28 cellular contexts compared by ENCODE assay signal in genomic region chr5:175784230-175784629, GRCh38.
"Had no signal": no experiment of that assay in that cellular context is flagged by ENCODE, and none has a peak within 500 bp of the region (broad histone marks: within the 10 kb centered on the region; RNA-seq: fewer than 3 reads in every experiment).

No MANE protein-coding gene starts in this region.

- DNase-seq: stimulated activated CD4-positive, alpha-beta T cell treated with anti-CD3 and anti-CD28 coated beads, Interleukin-2, amount 100 ng/mL, for 48 hours; stimulated activated CD4-positive, alpha-beta T cell treated with anti-CD3 and anti-CD28 coated beads, Interleukin-4, amount 100 ng/mL, for 1 hour; stimulated activated CD4-positive, alpha-beta T cell treated with anti-CD3 and anti-CD28 coated beads, Interleukin-4, amount 100 ng/mL, for 24 hours; stimulated activated CD4-positive, alpha-beta T cell treated with anti-CD3 and anti-CD28 coated beads, Interleukin-4, amount 100 ng/mL, for 4 hours; stimulated activated CD8-positive, alpha-beta memory T cell treated with anti-CD3 and anti-CD28 coated beads, Interleukin-4, amount 100 ng/mL, for 48 hours; stimulated activated naive B cell treated with anti-CD40 and anti-IgM and Interleukin-4, amounts not matched to agents 10 μg/mL and 1 μg/mL and 100 μg/mL, for 72 hours; stimulated activated naive CD4-positive, alpha-beta T cell; stimulated activated naive CD4-positive, alpha-beta T cell treated with Interleukin-2 at 50 U/mL for 16 hours; stimulated activated naive CD8-positive, alpha-beta T cell treated with anti-CD3 and anti-CD28 coated beads, Interleukin-15, amount 100 ng/mL, for 72 hours; stimulated activated naive CD8-positive, alpha-beta T cell treated with anti-CD3 and anti-CD28 coated beads, Interleukin-15, Interleukin-2, amounts not matched to agents 100 U/mL and 50 U/mL, for 24 hours; stomach; substantia nigra; testis; thyroid gland; tibial artery; transverse colon; trophoblast cell; upper lobe of left lung; upper lobe of right lung; uterus had no signal

- H3K9me3 Mint-ChIP-seq: stimulated activated naive CD8-positive, alpha-beta T cell treated with anti-CD3 and anti-CD28 coated beads, Interleukin-15, amount 100 ng/mL, for 72 hours; stimulated activated naive CD8-positive, alpha-beta T cell treated with anti-CD3 and anti-CD28 coated beads, Interleukin-15, Interleukin-2, amounts not matched to agents 100 ng/mL and 50 ng/mL, for 24 hours; type B pancreatic cell had no signal

- H3K27ac ChIP-seq: stomach, suprapubic skin, testis, thoracic aorta, thyroid gland, tibial artery, tibial nerve, transverse colon, upper lobe of left lung, upper lobe of right lung, uterus, vagina had no signal

- H3K27ac Mint-ChIP-seq: stimulated activated effector memory CD8-positive, alpha-beta T cell treated with anti-CD3 and anti-CD28 coated beads, Interleukin-12 subunit alpha, Interleukin-12 subunit beta, amount 100 ng/mL, for 72 hours; stimulated activated memory B cell treated with anti-CD40 and anti-IgM and Interleukin-4, amounts not matched to agents 10 μg/mL and 1 μg/mL and 100 μg/mL, for 72 hours; stimulated activated naive B cell treated with anti-CD40 and anti-IgM and Interleukin-4, amounts not matched to agents 10 μg/mL and 1 μg/mL and 100 μg/mL, for 72 hours; stimulated activated naive CD8-positive, alpha-beta T cell treated with anti-CD3 and anti-CD28 coated beads, Interleukin-15, amount 100 ng/mL, for 72 hours; stimulated activated naive CD8-positive, alpha-beta T cell treated with anti-CD3 and anti-CD28 coated beads, Interleukin-15, Interleukin-2, amounts not matched to agents 100 ng/mL and 50 ng/mL, for 24 hours; type B pancreatic cell had no signal

- H3K9me3 ChIP-seq: stomach, suprapubic skin, testis, thoracic aorta, thyroid gland, tibial artery, tibial nerve, transverse colon, upper lobe of left lung, upper lobe of right lung, uterus, vagina had no signal

- H3K4me1 ChIP-seq: stomach, suprapubic skin, testis, thyroid gland, tibial artery, tibial nerve, transverse colon, upper lobe of left lung, upper lobe of right lung, uterus, vagina had no signal

- ATAC-seq: stimulated activated effector memory CD8-positive, alpha-beta T cell treated with anti-CD3 and anti-CD28 coated beads, Interleukin-12 subunit alpha, Interleukin-12 subunit beta, amount 100 ng/mL, for 72 hours; stimulated activated memory B cell treated with anti-CD40 and anti-IgM and Interleukin-4, amounts not matched to agents 10 μg/mL and 1 μg/mL and 100 μg/mL, for 72 hours; stimulated activated naive B cell treated with anti-CD40 and anti-IgM and Interleukin-4, amounts not matched to agents 10 μg/mL and 1 μg/mL and 100 μg/mL, for 72 hours; stimulated activated naive CD8-positive, alpha-beta T cell treated with anti-CD3 and anti-CD28 coated beads, Interleukin-15, amount 100 ng/mL, for 72 hours; stimulated activated naive CD8-positive, alpha-beta T cell treated with anti-CD3 and anti-CD28 coated beads, Interleukin-15, Interleukin-2, amounts not matched to agents 100 U/mL and 50 U/mL, for 24 hours; upper lobe of right lung had no signal

- H3K4me3 ChIP-seq: stomach, suprapubic skin, testis, thoracic aorta, thyroid gland, tibial artery, tibial nerve, transverse colon, upper lobe of left lung, upper lobe of right lung, uterus, vagina had no signal

- H3K4me3 Mint-ChIP-seq: stimulated activated effector memory CD8-positive, alpha-beta T cell treated with anti-CD3 and anti-CD28 coated beads, Interleukin-12 subunit alpha, Interleukin-12 subunit beta, amount 100 ng/mL, for 72 hours; stimulated activated memory B cell treated with anti-CD40 and anti-IgM and Interleukin-4, amounts not matched to agents 10 μg/mL and 1 μg/mL and 100 μg/mL, for 72 hours; stimulated activated naive B cell treated with anti-CD40 and anti-IgM and Interleukin-4, amounts not matched to agents 10 μg/mL and 1 μg/mL and 100 μg/mL, for 72 hours; stimulated activated naive CD8-positive, alpha-beta T cell treated with anti-CD3 and anti-CD28 coated beads, Interleukin-15, amount 100 ng/mL, for 72 hours; stimulated activated naive CD8-positive, alpha-beta T cell treated with anti-CD3 and anti-CD28 coated beads, Interleukin-15, Interleukin-2, amounts not matched to agents 100 ng/mL and 50 ng/mL, for 24 hours; type B pancreatic cell had no signal

- H3K27me3 ChIP-seq: testis, thyroid gland, tibial nerve, uterus, vagina had no signal

- H3K36me3 ChIP-seq: stomach, suprapubic skin, thoracic aorta, thyroid gland, tibial artery, tibial nerve, transverse colon, upper lobe of left lung, upper lobe of right lung, uterus, vagina had no signal

- H3K4me1 Mint-ChIP-seq: stimulated activated effector memory CD8-positive, alpha-beta T cell treated with anti-CD3 and anti-CD28 coated beads, Interleukin-12 subunit alpha, Interleukin-12 subunit beta, amount 100 ng/mL, for 72 hours; stimulated activated memory B cell treated with anti-CD40 and anti-IgM and Interleukin-4, amounts not matched to agents 10 μg/mL and 1 μg/mL and 100 μg/mL, for 72 hours; stimulated activated naive B cell treated with anti-CD40 and anti-IgM and Interleukin-4, amounts not matched to agents 10 μg/mL and 1 μg/mL and 100 μg/mL, for 72 hours; stimulated activated naive CD8-positive, alpha-beta T cell treated with anti-CD3 and anti-CD28 coated beads, Interleukin-15, amount 100 ng/mL, for 72 hours had no signal

- H3K36me3 Mint-ChIP-seq: stimulated activated effector memory CD8-positive, alpha-beta T cell treated with anti-CD3 and anti-CD28 coated beads, Interleukin-12 subunit alpha, Interleukin-12 subunit beta, amount 100 ng/mL, for 72 hours; stimulated activated memory B cell treated with anti-CD40 and anti-IgM and Interleukin-4, amounts not matched to agents 10 μg/mL and 1 μg/mL and 100 μg/mL, for 72 hours; stimulated activated naive B cell treated with anti-CD40 and anti-IgM and Interleukin-4, amounts not matched to agents 10 μg/mL and 1 μg/mL and 100 μg/mL, for 72 hours; type B pancreatic cell had no signal
